ENCODE assay signal across 1 cellular context in the genomic region with DNA sequence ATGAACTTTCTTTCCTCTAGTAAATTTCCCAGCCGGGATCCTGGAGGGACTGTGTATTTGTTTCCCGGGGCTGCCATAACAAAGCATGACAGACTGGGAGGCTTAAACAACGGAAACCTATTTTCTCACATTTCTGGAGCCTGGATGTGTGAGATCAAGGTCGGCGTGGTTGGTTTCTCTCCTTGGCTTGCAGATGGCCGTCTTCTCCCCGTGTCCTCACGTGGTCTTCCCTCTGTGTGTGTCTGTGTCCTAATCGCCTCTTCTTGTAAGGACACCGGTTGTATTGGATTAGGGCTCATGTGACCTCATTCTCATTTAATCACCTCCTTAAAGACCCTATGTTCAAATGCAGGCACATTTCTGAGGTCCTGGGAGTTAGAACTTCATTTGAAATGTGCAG.
TF ChIP-seq lines count a peak whose summit lies in the region.

No MANE protein-coding gene starts in this region.

TF ChIP-seq in HepG2, 621 proteins besides CTCF, POLR2A, EP300 and RAD21:
- TF ChIP-seq HOXA3 (CRISPR knock-in tag; IDR thresholded peaks at IDR 0.05) (no peak), NFE2 (CRISPR knock-in tag; IDR thresholded peaks at IDR 0.05) (no peak)
